Comparison of ENCODE assay signal across 1 cellular context in genomic region chr3:48709051-48709461, GRCh38.
TF ChIP-seq lines count a peak whose summit lies in the region.

No MANE protein-coding gene starts in this region.

TF ChIP-seq in GM12878, 131 proteins besides CTCF, POLR2A, EP300 and RAD21:
- TF ChIP-seq ESRRA (IDR thresholded peaks at IDR 0.05; ENCODE audit: low read length) (no peak), CREM (IDR thresholded peaks at IDR 0.05; ENCODE audit: low read depth) (no peak), CBX5 (IDR thresholded peaks at IDR 0.05; ENCODE audit: low read depth) (no peak), HDAC6 (IDR thresholded peaks at IDR 0.05; ENCODE audit: unreplicated experiment) (no peak), POLR2AphosphoS5 (IDR thresholded peaks at IDR 0.05; ENCODE audit: low read length) (0 out of 2 replicates have a peak, but pooled peaks have one; percentile 30)
- TF ChIP-seq, protein P1, sequence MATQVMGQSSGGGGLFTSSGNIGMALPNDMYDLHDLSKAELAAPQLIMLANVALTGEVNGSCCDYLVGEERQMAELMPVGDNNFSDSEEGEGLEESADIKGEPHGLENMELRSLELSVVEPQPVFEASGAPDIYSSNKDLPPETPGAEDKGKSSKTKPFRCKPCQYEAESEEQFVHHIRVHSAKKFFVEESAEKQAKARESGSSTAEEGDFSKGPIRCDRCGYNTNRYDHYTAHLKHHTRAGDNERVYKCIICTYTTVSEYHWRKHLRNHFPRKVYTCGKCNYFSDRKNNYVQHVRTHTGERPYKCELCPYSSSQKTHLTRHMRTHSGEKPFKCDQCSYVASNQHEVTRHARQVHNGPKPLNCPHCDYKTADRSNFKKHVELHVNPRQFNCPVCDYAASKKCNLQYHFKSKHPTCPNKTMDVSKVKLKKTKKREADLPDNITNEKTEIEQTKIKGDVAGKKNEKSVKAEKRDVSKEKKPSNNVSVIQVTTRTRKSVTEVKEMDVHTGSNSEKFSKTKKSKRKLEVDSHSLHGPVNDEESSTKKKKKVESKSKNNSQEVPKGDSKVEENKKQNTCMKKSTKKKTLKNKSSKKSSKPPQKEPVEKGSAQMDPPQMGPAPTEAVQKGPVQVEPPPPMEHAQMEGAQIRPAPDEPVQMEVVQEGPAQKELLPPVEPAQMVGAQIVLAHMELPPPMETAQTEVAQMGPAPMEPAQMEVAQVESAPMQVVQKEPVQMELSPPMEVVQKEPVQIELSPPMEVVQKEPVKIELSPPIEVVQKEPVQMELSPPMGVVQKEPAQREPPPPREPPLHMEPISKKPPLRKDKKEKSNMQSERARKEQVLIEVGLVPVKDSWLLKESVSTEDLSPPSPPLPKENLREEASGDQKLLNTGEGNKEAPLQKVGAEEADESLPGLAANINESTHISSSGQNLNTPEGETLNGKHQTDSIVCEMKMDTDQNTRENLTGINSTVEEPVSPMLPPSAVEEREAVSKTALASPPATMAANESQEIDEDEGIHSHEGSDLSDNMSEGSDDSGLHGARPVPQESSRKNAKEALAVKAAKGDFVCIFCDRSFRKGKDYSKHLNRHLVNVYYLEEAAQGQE (IDR thresholded peaks at IDR 0.05; ENCODE audit: low read depth, low read length): no peak
- TF ChIP-seq, protein P2, sequence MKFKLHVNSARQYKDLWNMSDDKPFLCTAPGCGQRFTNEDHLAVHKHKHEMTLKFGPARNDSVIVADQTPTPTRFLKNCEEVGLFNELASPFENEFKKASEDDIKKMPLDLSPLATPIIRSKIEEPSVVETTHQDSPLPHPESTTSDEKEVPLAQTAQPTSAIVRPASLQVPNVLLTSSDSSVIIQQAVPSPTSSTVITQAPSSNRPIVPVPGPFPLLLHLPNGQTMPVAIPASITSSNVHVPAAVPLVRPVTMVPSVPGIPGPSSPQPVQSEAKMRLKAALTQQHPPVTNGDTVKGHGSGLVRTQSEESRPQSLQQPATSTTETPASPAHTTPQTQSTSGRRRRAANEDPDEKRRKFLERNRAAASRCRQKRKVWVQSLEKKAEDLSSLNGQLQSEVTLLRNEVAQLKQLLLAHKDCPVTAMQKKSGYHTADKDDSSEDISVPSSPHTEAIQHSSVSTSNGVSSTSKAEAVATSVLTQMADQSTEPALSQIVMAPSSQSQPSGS (IDR thresholded peaks at IDR 0.05; ENCODE audit: low read length): no peak
